ENCODE assay signal across 9 cellular contexts in genomic region chr14:54882521-54882920, GRCh38. TPM values are rescaled to one million over a fixed set of nuclear protein-coding genes. Genes with fewer than 3 reads are reported as not detected.
A peak's percentile ranks its signal among the peaks of the same experiment; 100 is the strongest.
DNase-seq lines count a peak whose midpoint lies in the region; ATAC-seq and TF ChIP-seq lines count a peak whose summit lies in the region.
"Had no signal": no experiment of that assay in that cellular context is flagged by ENCODE, and none has a peak within 500 bp of the region (broad histone marks: within the 10 kb centered on the region; RNA-seq: fewer than 3 reads in every experiment).

No MANE protein-coding gene starts in this region.

- no peaks in the 10 kb centered on the region for H3K27me3 Mint-ChIP-seq in activated naive CD4-positive, alpha-beta T cell treated with anti-CD3 and anti-CD28 coated beads, Interleukin-2, amount 50 U/mL, for 24 hours

- H3K9me3 Mint-ChIP-seq in activated naive CD4-positive, alpha-beta T cell treated with anti-CD3 and anti-CD28 coated beads, Interleukin-2, amount 50 U/mL, for 24 hours: no peaks in the 10 kb centered on the region
- H3K9me3 Mint-ChIP-seq in activated naive CD4-positive, alpha-beta T cell treated with anti-CD3 and anti-CD28 coated beads, Interleukin-2, amount 50 U/mL, for 72 hours: no peaks in the 10 kb centered on the region

- H3K36me3 ChIP-seq in left lung: no peaks in the 10 kb centered on the region
- no peaks in the 10 kb centered on the region for H3K36me3 ChIP-seq in upper lobe of right lung

- H3K4me1 ChIP-seq in left lung (peaks cover 0 to 22% of the 10 kb centered on the region in 2 donors), upper lobe of right lung (peaks cover 7% of the 10 kb centered on the region)

- TF ChIP-seq CTCF in left lung (IDR thresholded peaks at IDR 0.05): no peak
- TF ChIP-seq CTCF in upper lobe of right lung (IDR thresholded peaks at IDR 0.05): no peak

- peak overlapping the region; percentile 80 to 88 for H3K27ac ChIP-seq in left lung
- peak overlapping the region; percentile 71 for H3K27ac ChIP-seq in upper lobe of right lung

- ATAC-seq in activated naive CD4-positive, alpha-beta T cell treated with anti-CD3 and anti-CD28 coated beads, Interleukin-2, amount 50 U/mL, for 72 hours: no peak
- ATAC-seq in left lung: no peak
- no peak for ATAC-seq in upper lobe of right lung

- H3K4me1 Mint-ChIP-seq in activated naive CD4-positive, alpha-beta T cell treated with anti-CD3 and anti-CD28 coated beads, Interleukin-2, amount 50 U/mL, for 24 hours: peaks cover 65% of the 10 kb centered on the region

- H3K9me3 ChIP-seq in left lung: no peaks in the 10 kb centered on the region
- no peaks in the 10 kb centered on the region for H3K9me3 ChIP-seq in upper lobe of right lung

- H3K4me3 ChIP-seq in left lung (no peak overlapping the region), upper lobe of right lung (no peak overlapping the region)

- peak overlapping the region; percentile 88 for H3K4me3 Mint-ChIP-seq in activated naive CD4-positive, alpha-beta T cell treated with anti-CD3 and anti-CD28 coated beads, Interleukin-2, amount 50 U/mL, for 24 hours

- no peak for DNase-seq in activated naive CD4-positive, alpha-beta T cell (lab: John Stamatoyannopoulos, UW)
- no peak for DNase-seq in activated naive CD4-positive, alpha-beta T cell treated with anti-CD3 and anti-CD28 coated beads, Interleukin-2, amount 50 U/mL, for 72 hours (ENCODE audit: low spot score in 2 of 2)
- DNase-seq in left lung: no peak
- no peak for DNase-seq in upper lobe of right lung
- no peak for DNase-seq in OCI-M2 (lab: John Stamatoyannopoulos, UW; ENCODE audit: unreplicated experiment)
- DNase-seq in NCI-H446 (lab: John Stamatoyannopoulos, UW): no peak
- DNase-seq in activated CD4-positive, alpha-beta T cell treated with anti-CD3 and anti-CD28 coated beads, Interleukin-2, amount 50 U/mL, for 48 hours: no peak
- DNase-seq: Kasumi-1 had no signal

- peak overlapping the region; percentile 100 for H3K27ac Mint-ChIP-seq in activated naive CD4-positive, alpha-beta T cell treated with anti-CD3 and anti-CD28 coated beads, Interleukin-2, amount 50 U/mL, for 24 hours
- H3K27ac Mint-ChIP-seq in activated naive CD4-positive, alpha-beta T cell treated with anti-CD3 and anti-CD28 coated beads, Interleukin-2, amount 50 U/mL, for 72 hours: peak overlapping the region; percentile 94 to 99

- H3K36me3 Mint-ChIP-seq in activated naive CD4-positive, alpha-beta T cell treated with anti-CD3 and anti-CD28 coated beads, Interleukin-2, amount 50 U/mL, for 24 hours: peaks cover 3% of the 10 kb centered on the region
- H3K36me3 Mint-ChIP-seq in activated naive CD4-positive, alpha-beta T cell treated with anti-CD3 and anti-CD28 coated beads, Interleukin-2, amount 50 U/mL, for 72 hours: no peaks in the 10 kb centered on the region

- intact Hi-C loops in left lung (cut with DNase I) (no loop called here), upper lobe of right lung (cut with DNase I) (no loop called here)

- H3K27me3 ChIP-seq in left lung: no peaks in the 10 kb centered on the region
- no peaks in the 10 kb centered on the region for H3K27me3 ChIP-seq in upper lobe of right lung

RNA-seq across cellular contexts. Expression of gene GCH1, which starts 20.1 kb away (rescaled TPM):
- total RNA-seq in activated naive CD4-positive, alpha-beta T cell treated with anti-CD3 and anti-CD28 coated beads, Interleukin-2, amount 50 U/mL, for 72 hours: 10 to 100 TPM; 36.1 to 52.3 TPM
- total RNA-seq in left lung: 10 to 100 TPM in 1 of 2 donors, 1 to 10 TPM in 1; 9.0 to 22.8 TPM
- 14.3 TPM for total RNA-seq in upper lobe of right lung
